ENCODE assay signal across 12 cellular contexts in the genomic region with DNA sequence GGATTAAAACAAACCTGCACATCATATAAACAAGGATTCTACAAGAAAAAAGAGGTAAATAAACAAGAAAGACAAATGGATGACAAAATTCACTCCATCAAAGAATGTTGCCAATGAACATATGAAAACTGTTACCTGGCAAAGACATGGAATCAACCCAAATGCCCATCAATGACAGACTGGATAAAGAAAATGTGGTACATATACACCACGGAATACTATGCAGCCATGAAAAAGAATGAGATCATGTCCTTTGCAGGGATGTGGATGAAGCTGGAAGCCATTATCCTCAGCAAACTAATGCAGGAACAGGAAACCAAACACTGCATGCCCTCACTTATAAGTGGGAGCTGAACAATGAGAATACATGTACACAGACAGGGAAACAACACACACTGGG. TPM values are rescaled to one million over a fixed set of nuclear protein-coding genes. Genes with fewer than 3 reads are reported as not detected.
"Had no signal": no experiment of that assay in that cellular context is flagged by ENCODE, and none has a peak within 500 bp of the region (broad histone marks: within the 10 kb centered on the region; RNA-seq: fewer than 3 reads in every experiment).

No MANE protein-coding gene starts in this region.

RNA-seq across cellular contexts. Expression of a gene that starts 4.6 kb away (rescaled TPM):
- total RNA-seq: activated T-helper 1 cell treated with anti-CD3 and anti-CD28 coated beads, Interleukin-12 subunit alpha, Interleukin-12 subunit beta, Interleukin-2, Interleukin-4 antibody, amounts not matched to agents 30 ng/mL and 10 ng/mL and 1 ng/mL, durations not matched to agents 14 hours and 24 hours and 36 hours; activated T-helper 2 cell treated with anti-CD3 and anti-CD28 coated beads, Interferon-gamma antibody, Interleukin-2, Interleukin-4, amounts not matched to agents 10 μg/mL and 5 μg/mL and 100 μg/mL, durations not matched to agents 14 hours and 24 hours and 36 hours; aorta; ascending aorta; astrocyte; body of pancreas; breast epithelium; bronchial epithelial cell; cardiac muscle cell; cardiac septum; chondrocyte had no signal
- polyA plus RNA-seq: adrenal gland, aorta, cardiac muscle cell had no signal
